33 cellular contexts compared by ENCODE assay signal in the genomic region with DNA sequence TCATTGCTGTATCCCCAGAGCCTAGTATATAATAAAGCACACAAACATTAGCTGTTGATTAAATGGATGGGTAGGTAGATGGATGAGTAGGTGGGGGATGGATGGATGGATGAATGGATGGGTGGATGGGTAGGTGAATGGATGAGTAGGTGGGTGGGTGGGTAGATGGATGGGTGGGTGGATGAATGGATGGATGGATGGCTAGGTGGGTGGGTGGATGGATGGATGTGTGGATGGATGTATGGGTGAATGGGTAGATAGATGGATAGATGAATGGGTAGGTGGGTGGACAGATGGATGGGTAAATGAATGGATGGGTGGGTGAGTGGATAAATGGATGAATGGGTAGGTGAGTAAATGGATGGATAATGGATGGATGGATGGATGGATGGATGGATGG. TPM values are rescaled to one million over a fixed set of nuclear protein-coding genes. Genes with fewer than 3 reads are reported as not detected.
A peak's percentile ranks its signal among the peaks of the same experiment; 100 is the strongest.
DNase-seq lines count a peak whose midpoint lies in the region; FAIRE-seq and TF ChIP-seq lines count a peak whose summit lies in the region.
"Had no signal": no experiment of that assay in that cellular context is flagged by ENCODE, and none has a peak within 500 bp of the region (broad histone marks: within the 10 kb centered on the region; RNA-seq: fewer than 3 reads in every experiment).

No MANE protein-coding gene starts in this region.

- H3K36me3 ChIP-seq in HEK293 (ENCODE audit: control insufficient read depth in 2 of 2, insufficient read depth in 1 of 2, low read length in 2 of 2) (no peaks in the 10 kb centered on the region), H1 (ENCODE audit: control insufficient read depth in 2 of 4, insufficient read depth in 4 of 4, low read length in 3 of 4) (no peaks in the 10 kb centered on the region)
- H3K36me3 ChIP-seq: BE2C; BLaER1; BLaER1 treated with 17β-estradiol and CSF1 and Interleukin-3, amounts not matched to agents 10 nM and 100 nM had no signal

- FAIRE-seq in H1 (lab: Jason Lieb, UNC) (no peak), urothelium cell line (lab: Jason Lieb, UNC) (peak; percentile 48), GM12891 (lab: Jason Lieb, UNC) (no peak)
- FAIRE-seq: A204.1, A549, D721Med had no signal

- POLR2A ChIA-PET in HEK293 (lab: Yijun Ruan, JAX) (no interaction called here), H1 (lab: Charles Lee; ENCODE audit: partially characterized antibody) (no interaction called here)

- no peak for TF ChIP-seq RAD21 in H1 (IDR thresholded peaks at IDR 0.05 in 1 of 2, conservative IDR thresholded peaks at IDR 0.05 in 1 of 2; ENCODE audit: low read depth in 2 of 2, low read length in 2 of 2)

- no peak overlapping the region for H2AK5ac ChIP-seq in H1 (ENCODE audit: low read depth, low read length)

- H4K8ac ChIP-seq in H1 (ENCODE audit: extremely low read depth, insufficient read depth, low read length): no peak overlapping the region

- peak overlapping the region; percentile 59 for H3K56ac ChIP-seq in H1 (replicated peaks; ENCODE audit: insufficient read length, low read depth, low read length)

- no peak overlapping the region for H3K18ac ChIP-seq in H1 (ENCODE audit: extremely low read depth, low read length)

- H4K91ac ChIP-seq in H1 (replicated peaks; ENCODE audit: insufficient read length, low read length): no peak overlapping the region

- peaks cover 0 to 1% of the 10 kb centered on the region in 2 experiments for H4K20me1 ChIP-seq in H1 (replicated peaks in 1 of 2; ENCODE audit: control insufficient read depth in 1 of 2, insufficient read depth in 2 of 2, low read length in 2 of 2)
- H4K20me1 ChIP-seq: BLaER1; BLaER1 treated with 17β-estradiol and CSF1 and Interleukin-3, amounts not matched to agents 10 nM and 100 nM had no signal

- H3K14ac ChIP-seq in H1 (ENCODE audit: insufficient read length): no peak overlapping the region

- no peaks in the 10 kb centered on the region for H3K79me1 ChIP-seq in H1 (ENCODE audit: low read depth, low read length)

- no peaks in the 10 kb centered on the region for H3K27me3 ChIP-seq in H1 (replicated peaks in 1 of 4; ENCODE audit: control insufficient read depth in 3 of 4, extremely low read depth in 1 of 4, insufficient read depth in 3 of 4, low read length in 3 of 4)
- H3K27me3 ChIP-seq: BLaER1; BLaER1 treated with 17β-estradiol and CSF1 and Interleukin-3, amounts not matched to agents 10 nM and 100 nM had no signal

- H3K23me2 ChIP-seq in H1 (ENCODE audit: low read depth, low read length): peaks cover 8% of the 10 kb centered on the region; the same call in 1 of the 2 replicates

- H2BK15ac ChIP-seq in H1 (ENCODE audit: low read length): no peak overlapping the region

- H3K4ac ChIP-seq in H1 (replicated peaks; ENCODE audit: insufficient read length, low read depth, low read length): no peak overlapping the region

- H3K4me1 ChIP-seq in HEK293 (ENCODE audit: control insufficient read depth, insufficient read depth, low read length) (no peaks in the 10 kb centered on the region), H1 (replicated peaks in 1 of 4; ENCODE audit: control insufficient read depth in 3 of 4, insufficient read depth in 4 of 4, low read length in 3 of 4) (no peaks in the 10 kb centered on the region; a peak in 1 of 7 replicates)
- H3K4me1 ChIP-seq: A549; BE2C; BLaER1; BLaER1 treated with 17β-estradiol and CSF1 and Interleukin-3, amounts not matched to agents 10 nM and 100 nM; Caco-2 had no signal

- no peak overlapping the region for H2BK5ac ChIP-seq in H1 (ENCODE audit: low read depth, low read length)

- no peak overlapping the region for H2AFZ ChIP-seq in H1 (ENCODE audit: low read length)

- no peak overlapping the region for H3K4me2 ChIP-seq in H1 (ENCODE audit: insufficient read depth in 1 of 2, low read depth in 2 of 2, low read length in 2 of 2)
- H3K4me2 ChIP-seq: A549; BLaER1; BLaER1 treated with 17β-estradiol and CSF1 and Interleukin-3, amounts not matched to agents 10 nM and 100 nM had no signal

- no peak overlapping the region for H2BK12ac ChIP-seq in H1 (ENCODE audit: low read depth, low read length)

- no peak for DNase-seq in H1 (ENCODE audit: low read depth in 1 of 2, low spot score in 2 of 2)
- no peak for DNase-seq in urothelium cell line (ENCODE audit: low spot score)
- DNase-seq in GM12891 (ENCODE audit: insufficient read length, low spot score): no peak
- DNase-seq in NCI-H69 (lab: John Stamatoyannopoulos, UW): no peak
- no peak for DNase-seq in stimulated activated CD4-positive, alpha-beta T cell treated with anti-CD3 and anti-CD28 coated beads, Interleukin-4, amount 100 ng/mL, for 4 hours
- DNase-seq: 8988T; ACHN; AML-193; BE2C; C1 segment of cervical spinal cord; Caco-2; Calu3; CD4-positive, alpha-beta memory T cell; CD4-positive, alpha-beta T cell; CD4-positive, CD25-positive, alpha-beta regulatory T cell; CD8-positive, alpha-beta memory T cell; CD8-positive, alpha-beta T cell; COR-L47; DMS 273 treated with DMSO at 0.1 percent for 48 hours; DMS153; DMS53; DMS79; DMS79 treated with DMSO at 0.1 percent for 48 hours; DND-41; EL had no signal

- no peak overlapping the region for H2BK20ac ChIP-seq in H1 (ENCODE audit: low read length)

- H3K23ac ChIP-seq in H1 (ENCODE audit: insufficient read length): no peak overlapping the region

- H3K4me3 ChIP-seq in HEK293 (ENCODE audit: low read depth, low read length) (no peak overlapping the region), H1 (ENCODE audit: extremely low read depth in 1 of 4, insufficient read depth in 2 of 4, low read depth in 3 of 4, low read length in 4 of 4) (no peak overlapping the region)
- H3K4me3 ChIP-seq: A549; BLaER1; BLaER1 treated with 17β-estradiol and CSF1 and Interleukin-3, amounts not matched to agents 10 nM and 100 nM had no signal

- no peak overlapping the region for H2BK120ac ChIP-seq in H1 (replicated peaks; ENCODE audit: low read depth, low read length)

- no peaks in the 10 kb centered on the region for H3K9me3 ChIP-seq in HEK293 (ENCODE audit: control insufficient read depth, insufficient read depth, low read depth, low read length)
- no peaks in the 10 kb centered on the region for H3K9me3 ChIP-seq in H1 (ENCODE audit: insufficient read depth in 2 of 2, low read depth in 1 of 2, low read length in 1 of 2)
- H3K9me3 ChIP-seq: A549, BE2C, BLaER1, Caco-2 had no signal

- no peak overlapping the region for H4K5ac ChIP-seq in H1 (ENCODE audit: insufficient read length, low read depth, low read length)

- H3K9ac ChIP-seq in H1 (replicated peaks in 1 of 4; ENCODE audit: extremely low read depth in 1 of 4, low read depth in 3 of 4, low read length in 3 of 4): no peak overlapping the region
- H3K9ac ChIP-seq: BLaER1; BLaER1 treated with 17β-estradiol and CSF1 and Interleukin-3, amounts not matched to agents 10 nM and 100 nM had no signal

- CTCF ChIA-PET in HEK293 (lab: Yijun Ruan, JAX): no interaction called here
- CTCF ChIA-PET in H1 (lab: Charles Lee; ENCODE audit: partially characterized antibody): no interaction called here

- H3K79me2 ChIP-seq in H1 (ENCODE audit: control insufficient read depth in 1 of 2, insufficient read depth in 2 of 2, low read length in 2 of 2): no peaks in the 10 kb centered on the region

- TF ChIP-seq CTCF in HEK293 (tag by site-specific recombination; IDR thresholded peaks at IDR 0.05) (no peak), H1 (IDR thresholded peaks at IDR 0.05; ENCODE audit: control extremely low read depth in 1 of 3, insufficient read depth in 1 of 3, low read depth in 1 of 3, low read length in 3 of 3) (no peak)

- H3K27ac ChIP-seq in HEK293 (ENCODE audit: extremely low read depth, low read depth, low read length) (no peak overlapping the region), H1 (ENCODE audit: low read depth, low read length) (no peak overlapping the region)
- H3K27ac ChIP-seq: 22Rv1; A549; BLaER1; BLaER1 treated with 17β-estradiol and CSF1 and Interleukin-3, amounts not matched to agents 10 nM and 100 nM; C4-2B had no signal

- no peak for TF ChIP-seq POLR2A in H1 (IDR thresholded peaks at IDR 0.05; ENCODE audit: control extremely low read depth in 1 of 2, low read depth in 2 of 2, low read length in 2 of 2)
- no peak for TF ChIP-seq POLR2A in GM12891 (IDR thresholded peaks at IDR 0.05; ENCODE audit: low read depth, low read length)

- TF ChIP-seq EP300 in H1 (IDR thresholded peaks at IDR 0.05; ENCODE audit: borderline replicate concordance in 1 of 2, low read depth in 2 of 2, low read length in 2 of 2): no peak

TF ChIP-seq in HEK293, 187 proteins besides CTCF, POLR2A, EP300 and RAD21 (continues in another document):
- no peak for TF ChIP-seq KLF8 (tag by site-specific recombination; IDR thresholded peaks at IDR 0.05)
- peak; percentile 99 for TF ChIP-seq EGR2 (tag by site-specific recombination; IDR thresholded peaks at IDR 0.05; ENCODE audit: low read depth)
- TF ChIP-seq ZFHX2 (tag by site-specific recombination; conservative IDR thresholded peaks at IDR 0.05): peak; percentile 89

TF ChIP-seq in H1, 55 proteins besides CTCF, POLR2A, EP300 and RAD21 (continues in another document):
- TF ChIP-seq RNF2 (IDR thresholded peaks at IDR 0.05; ENCODE audit: borderline replicate concordance, low read depth, low read length, missing control alignments, poor library complexity, severe bottlenecking): no peak
- TF ChIP-seq NANOG (IDR thresholded peaks at IDR 0.05; ENCODE audit: insufficient read depth, low read depth, low read length, poor library complexity, severe bottlenecking): no peak
- TF ChIP-seq TEAD4 (IDR thresholded peaks at IDR 0.05; ENCODE audit: low read depth, low read length): no peak
- no peak for TF ChIP-seq RFX5 (IDR thresholded peaks at IDR 0.05; ENCODE audit: borderline replicate concordance, low read depth, low read length)
- TF ChIP-seq SIX5 (IDR thresholded peaks at IDR 0.05; ENCODE audit: low read depth, low read length): no peak

TF ChIP-seq in GM12891, 5 proteins besides CTCF, POLR2A, EP300 and RAD21:
- TF ChIP-seq POU2F2 (IDR thresholded peaks at IDR 0.05; ENCODE audit: low read depth, low read length) (no peak), TAF1 (IDR thresholded peaks at IDR 0.05; ENCODE audit: low read depth, low read length) (no peak), PAX5 (IDR thresholded peaks at IDR 0.05; ENCODE audit: insufficient read depth, low read length, severe bottlenecking) (no peak)

RNA-seq across cellular contexts. Expression of a gene that starts 30.2 kb away (rescaled TPM):
- total RNA-seq in H1 (2021; fragmentation: NEBNext Ultra II Directional; extraction: Animal tissue kit (Norgen Biotek cat#: 25700)): 6.7 and 6.8 TPM in 2 replicates
- polyA plus RNA-seq in H1 (2011; rRNA removed): 4.3 and 4.4 TPM in 2 replicates
- 6.2 TPM for polyA plus RNA-seq in H1 (2011; cell fraction: cytosol; rRNA removed)
- polyA plus RNA-seq in H1 (2011; cell fraction: nucleus; rRNA removed): 4.6 TPM
- polyA plus RNA-seq in H1 (2012, experiment 1 of 2): 4.3 to 5.8 TPM (median 4.5 TPM) in 4 replicates
- polyA plus RNA-seq in H1 (2012, experiment 2 of 2): 4.5 TPM
- polyA plus RNA-seq in H1 (2013, experiment 1 of 2): 8.6 TPM
- 9.6 TPM for polyA plus RNA-seq in H1 (2013, experiment 2 of 2)
- polyA minus RNA-seq in H1 (2011; rRNA and poly(A)+ RNA removed): 3.2 and 3.7 TPM in 2 replicates
- polyA minus RNA-seq in H1 (2011; cell fraction: cytosol; rRNA and poly(A)+ RNA removed): 3.3 TPM
- polyA minus RNA-seq in H1 (2011; cell fraction: nucleus; rRNA and poly(A)+ RNA removed): 4.4 TPM
- polyA plus RNA-seq in GM12891 (2012; ENCODE audit: low read depth, missing spikeins): 5.7 TPM
